ENCODE assay signal across 21 cellular contexts in genomic region chr5:34787035-34787434, GRCh38. TPM values are rescaled to one million over a fixed set of nuclear protein-coding genes. Genes with fewer than 3 reads are reported as not detected.
"Had no signal": no experiment of that assay in that cellular context is flagged by ENCODE, and none has a peak within 500 bp of the region (broad histone marks: within the 10 kb centered on the region; RNA-seq: fewer than 3 reads in every experiment).

No MANE protein-coding gene starts in this region.

- H3K27ac ChIP-seq: RWPE1 had no signal

- H3K27me3 ChIP-seq: MG63 had no signal

- H3K27me3 Mint-ChIP-seq: IgD-negative memory B cell had no signal

- H3K36me3 Mint-ChIP-seq: IgD-negative memory B cell, T-cell had no signal

- DNase-seq: Karpas-422, KG1, MG63, NCI-H1092 treated with DMSO at 0.1 percent for 48 hours, NCI-H1436, NCI-H187, NCI-H2029 treated with DMSO at 0.1 percent for 48 hours, NCI-H2171 treated with DMSO at 0.1 percent for 48 hours, NCI-H345, NCI-H524, NCI-H526 treated with DMSO at 0.1 percent for 48 hours, NCI-H748 treated with DMSO at 0.1 percent for 48 hours, SHP77, SK-N-SH, SW 1271, T-cell had no signal

- H3K4me1 Mint-ChIP-seq: T-cell had no signal

- H3K9me3 ChIP-seq: SK-N-SH had no signal

- H3K4me2 ChIP-seq: SK-N-SH had no signal

- H3K9ac ChIP-seq: SK-N-SH had no signal

- ATAC-seq: Panc1, T-cell had no signal

- H3K4me3 ChIP-seq: MG63 had no signal

- H3K4me3 Mint-ChIP-seq: T-cell; T-helper 1 cell treated with Interleukin-12 subunit alpha and Interleukin-12 subunit beta and Interleukin-4 antibody, amounts not matched to agents 30 μg/mL and 1 μg/mL, for 36 hours had no signal

- H3K27ac Mint-ChIP-seq: IgD-negative memory B cell; T-cell; T-helper 1 cell treated with Interleukin-12 subunit alpha and Interleukin-12 subunit beta and Interleukin-4 antibody, amounts not matched to agents 30 μg/mL and 1 μg/mL, for 36 hours had no signal

RNA-seq across cellular contexts. Expression of gene TTC23L, which starts 51.9 kb away (rescaled TPM):
- total RNA-seq: HT-29 had no signal
- polyA plus RNA-seq: IgD-negative memory B cell had no signal
